25 cellular contexts compared by ENCODE assay signal in genomic region chr22:33793464-33793863, GRCh38.
DNase-seq lines count a peak whose midpoint lies in the region; ATAC-seq and TF ChIP-seq lines count a peak whose summit lies in the region.
"Had no signal": no experiment of that assay in that cellular context is flagged by ENCODE, and none has a peak within 500 bp of the region (broad histone marks: within the 10 kb centered on the region; RNA-seq: fewer than 3 reads in every experiment).

No MANE protein-coding gene starts in this region.

- ATAC-seq in HG03520 (IDR thresholded peaks at IDR 0.05; ENCODE audit: unreplicated experiment), result no peak
- ATAC-seq: activated T-cell treated with anti-CD3 and anti-CD28 coated beads, Interleukin-2, amount 50 U/mL, for 4 hours; natural killer cell; pancreas had no signal

- H3K4me1 ChIP-seq in BLaER1 treated with 17β-estradiol and CSF1 and Interleukin-3, amounts not matched to agents 10 nM and 100 nM, result peaks cover 0 to 26% (median 19%) of the 10 kb centered on the region in 10 experiments; a peak in 16 of 20 replicates
- H3K4me1 ChIP-seq in mesenchymal stem cell (ENCODE audit: control insufficient read depth, insufficient read depth, low read depth, low read length), result no peaks in the 10 kb centered on the region
- H3K4me1 ChIP-seq in rectal smooth muscle tissue (ENCODE audit: control insufficient read depth, insufficient read depth, low read length), result peaks cover 8% of the 10 kb centered on the region
- H3K4me1 ChIP-seq: BE2C, pancreas had no signal

- H3K36me3 ChIP-seq in BLaER1 treated with 17β-estradiol and CSF1 and Interleukin-3, amounts not matched to agents 10 nM and 100 nM, result peaks cover 11 to 35% (median 22%) of the 10 kb centered on the region in 11 experiments
- H3K36me3 ChIP-seq in mesenchymal stem cell (ENCODE audit: control insufficient read depth in 1 of 2, insufficient read depth in 2 of 2, low read depth in 1 of 2, low read length in 2 of 2) (no peaks in the 10 kb centered on the region), rectal smooth muscle tissue (ENCODE audit: control insufficient read depth, insufficient read depth, low read length) (no peaks in the 10 kb centered on the region)
- H3K36me3 ChIP-seq: adrenal gland, BE2C, brain microvascular endothelial cell, pancreas had no signal

- DNase-seq in coronary artery (ENCODE audit: low spot score), result no peak
- DNase-seq in mesenchymal stem cell, result no peak
- DNase-seq in NCI-H345 treated with DMSO at 0.1 percent for 48 hours (lab: John Stamatoyannopoulos, UW; ENCODE audit: unreplicated experiment), result no peak
- DNase-seq in SKM-1 treated with dmso at 0.1 percent for 144 hours (lab: John Stamatoyannopoulos, UW; ENCODE audit: unreplicated experiment), result no peak
- no peak for DNase-seq in pons (ENCODE audit: low spot score)
- DNase-seq: activated CD4-positive, alpha-beta T cell treated with anti-CD3 and anti-CD28 coated beads for 4 hours; activated T-cell treated with anti-CD3 and anti-CD28 coated beads, Interleukin-2, amount 50 U/mL, for 4 hours; adrenal gland; BE2C; brain microvascular endothelial cell; COR-L47; cortex of kidney; DMS79; kidney glomerular epithelial cell; mesendoderm; natural killer cell; NCI-H1436; NCI-H510A; pancreas; PC-9; T-helper 1 cell had no signal

- WGBS in mesenchymal stem cell, result 73% methylated on average over 3 of the region's 3 CpGs

- H3K9ac ChIP-seq in BLaER1 treated with 17β-estradiol and CSF1 and Interleukin-3, amounts not matched to agents 10 nM and 100 nM, result 0 out of 22 replicates have a peak overlapping the region, but pooled peaks of 1 of the 11 experiments have one; percentile 29
- peak overlapping the region; percentile 67 for H3K9ac ChIP-seq in mesenchymal stem cell (ENCODE audit: low read length)
- H3K9ac ChIP-seq in rectal smooth muscle tissue (ENCODE audit: low read length), result no peak overlapping the region
- H3K9ac ChIP-seq: KMS-11 had no signal

- peaks cover 0 to 68% (median 24%) of the 10 kb centered on the region in 11 experiments; a peak in 13 of 22 replicates for H4K20me1 ChIP-seq in BLaER1 treated with 17β-estradiol and CSF1 and Interleukin-3, amounts not matched to agents 10 nM and 100 nM

- no peak overlapping the region for H4K8ac ChIP-seq in mesenchymal stem cell (ENCODE audit: low read length)

- no peak overlapping the region for H3K23ac ChIP-seq in mesenchymal stem cell (ENCODE audit: low read length in 2 of 2)

- no peak overlapping the region for H2AFZ ChIP-seq in mesenchymal stem cell (ENCODE audit: low read depth, low read length)
- H2AFZ ChIP-seq: PC-9 had no signal

- H3K4ac ChIP-seq in mesenchymal stem cell (ENCODE audit: low read depth in 1 of 2, low read length in 2 of 2), result no peak overlapping the region

- no peak for TF ChIP-seq CTCF in coronary artery (IDR thresholded peaks at IDR 0.05)

- H3K79me1 ChIP-seq in mesenchymal stem cell (replicated peaks; ENCODE audit: low read length, poor library complexity, severe bottlenecking), result peaks cover 7% of the 10 kb centered on the region

- H3K27ac ChIP-seq in BLaER1 treated with 17β-estradiol and CSF1 and Interleukin-3, amounts not matched to agents 10 nM and 100 nM, result no peak overlapping the region
- H3K27ac ChIP-seq in coronary artery (peak overlapping the region in 1 of 2 donors; percentile 43), mesenchymal stem cell (ENCODE audit: low read length, poor library complexity, severe bottlenecking) (no peak overlapping the region), rectal smooth muscle tissue (ENCODE audit: low read depth, low read length) (peak overlapping the region; percentile 69)
- H3K27ac ChIP-seq: adrenal gland, brain microvascular endothelial cell, KMS-11, pancreas, PC-9 had no signal

- no peaks in the 10 kb centered on the region for H3K27me3 ChIP-seq in BLaER1 treated with 17β-estradiol and CSF1 and Interleukin-3, amounts not matched to agents 10 nM and 100 nM
- H3K27me3 ChIP-seq in mesenchymal stem cell (ENCODE audit: control insufficient read depth in 1 of 2, insufficient read depth in 1 of 2, low read length in 2 of 2) (no peaks in the 10 kb centered on the region), rectal smooth muscle tissue (ENCODE audit: control insufficient read depth, insufficient read depth, low read length) (no peaks in the 10 kb centered on the region)
- H3K27me3 ChIP-seq: adrenal gland, BE2C, brain microvascular endothelial cell, pancreas had no signal

- H3K4me2 ChIP-seq in BLaER1 treated with 17β-estradiol and CSF1 and Interleukin-3, amounts not matched to agents 10 nM and 100 nM, result peak overlapping the region in 7 of 11 experiments; percentile 27 to 62 (median 38); a peak in 13 of 22 replicates
- H3K4me2 ChIP-seq in mesenchymal stem cell (ENCODE audit: low read length, poor library complexity, severe bottlenecking), result no peak overlapping the region
- H3K4me2 ChIP-seq: KMS-11, PC-9 had no signal

- no peak overlapping the region for H2BK5ac ChIP-seq in mesenchymal stem cell (ENCODE audit: low read depth, low read length, poor library complexity, severe bottlenecking)

- no peak overlapping the region for H3K4me3 ChIP-seq in BLaER1 treated with 17β-estradiol and CSF1 and Interleukin-3, amounts not matched to agents 10 nM and 100 nM
- peak overlapping the region; percentile 47 for H3K4me3 ChIP-seq in coronary artery
- H3K4me3 ChIP-seq in mesenchymal stem cell (ENCODE audit: insufficient read depth in 1 of 2, low read depth in 1 of 2, low read length in 2 of 2), result peak overlapping the region in 1 of 2 experiments; percentile 45
- no peak overlapping the region for H3K4me3 ChIP-seq in rectal smooth muscle tissue (ENCODE audit: low read length)
- H3K4me3 ChIP-seq: pancreas, PC-9 had no signal

- peak overlapping the region in 1 of 2 experiments; percentile 36 for H3K14ac ChIP-seq in mesenchymal stem cell (ENCODE audit: low read length in 2 of 2)

- H2BK120ac ChIP-seq in mesenchymal stem cell (ENCODE audit: low read depth, low read length), result no peak overlapping the region

- peak overlapping the region; percentile 21 to 40 for H3K18ac ChIP-seq in mesenchymal stem cell (ENCODE audit: low read depth in 1 of 2, low read length in 2 of 2)

- no peak overlapping the region for H2BK15ac ChIP-seq in mesenchymal stem cell (ENCODE audit: low read depth, poor library complexity, severe bottlenecking)

- H3K9me3 ChIP-seq in BLaER1 treated with 17β-estradiol and CSF1 and Interleukin-3, amounts not matched to agents 10 nM and 100 nM (replicated peaks in 1 of 11), result peaks cover 39 to 47% (median 42%) of the 10 kb centered on the region in 11 experiments
- H3K9me3 ChIP-seq in mesenchymal stem cell (ENCODE audit: control insufficient read depth, low read length), result peaks cover 2% of the 10 kb centered on the region
- H3K9me3 ChIP-seq: BE2C, pancreas had no signal

- H2AK5ac ChIP-seq in mesenchymal stem cell (ENCODE audit: low read length, severe bottlenecking), result no peak overlapping the region

- H4K91ac ChIP-seq in mesenchymal stem cell (ENCODE audit: low read length), result no peak overlapping the region

- no peak overlapping the region for H2BK12ac ChIP-seq in mesenchymal stem cell (ENCODE audit: low read length in 2 of 2)
